In the genomic region with DNA sequence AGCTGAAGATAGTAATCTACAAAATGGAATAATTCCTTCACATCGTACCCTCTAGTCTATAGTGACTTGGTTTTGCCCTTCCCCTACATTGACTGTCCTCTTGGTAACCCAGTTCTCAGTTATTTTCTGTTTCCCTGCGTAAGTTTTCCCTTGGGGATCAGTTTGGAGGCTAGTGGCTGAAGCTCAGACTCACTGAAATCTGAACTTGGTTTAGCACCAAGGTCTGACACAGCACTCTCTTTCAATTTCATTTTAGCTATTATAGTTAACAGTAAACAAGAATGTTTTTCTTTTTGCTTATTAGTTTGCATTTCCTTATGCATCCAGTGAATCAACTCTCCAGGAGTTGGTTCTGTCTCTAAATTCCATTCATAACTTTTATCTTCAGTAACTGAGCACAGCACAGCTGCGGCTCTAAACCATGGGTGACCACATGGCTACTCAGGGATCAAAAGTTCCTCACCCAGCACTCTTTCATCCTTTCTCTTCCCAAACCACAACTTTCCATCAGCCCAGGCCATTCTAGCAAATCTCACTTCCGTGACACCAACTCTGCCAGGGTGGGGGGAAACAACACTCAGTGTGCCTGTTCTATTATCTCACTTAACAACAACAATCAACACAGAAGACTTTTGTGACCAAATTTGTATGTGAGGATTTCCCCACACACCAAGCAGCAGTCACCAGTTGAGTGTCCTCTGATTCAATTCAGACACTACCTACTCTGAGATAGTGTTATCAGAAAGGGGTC, we compare ENCODE assay signal across 11 cellular contexts. TPM values are rescaled to one million over a fixed set of nuclear protein-coding genes. Genes with fewer than 3 reads are reported as not detected.
A peak's percentile ranks its signal among the peaks of the same experiment; 100 is the strongest.
DNase-seq lines count a peak whose midpoint lies in the region; ATAC-seq and TF ChIP-seq lines count a peak whose summit lies in the region.
"Had no signal": no experiment of that assay in that cellular context is flagged by ENCODE, and none has a peak within 500 bp of the region (broad histone marks: within the 10 kb centered on the region; RNA-seq: fewer than 3 reads in every experiment).

No MANE protein-coding gene starts in this region.

- no peaks in the 10 kb centered on the region for H3K36me3 Mint-ChIP-seq in activated CD4-positive, alpha-beta T cell treated with anti-CD3 and anti-CD28 coated beads for 36 hours (ENCODE audit: low read depth)

- CTCF ChIA-PET in activated CD4-positive, alpha-beta T cell treated with anti-CD3 and anti-CD28 coated beads for 36 hours (lab: Charles Lee): interaction anchor here (0.6 to 1.1 kb wide), 3 partner anchors 17 to 102 kb away, joined by 3 read pairs; a partner anchor contains a TSS

- intact Hi-C loops in activated CD4-positive, alpha-beta T cell treated with anti-CD3 and anti-CD28 coated beads for 36 hours (cut with DNase I, micrococcal nuclease): no loop called here

- H3K27me3 Mint-ChIP-seq in activated CD4-positive, alpha-beta T cell treated with anti-CD3 and anti-CD28 coated beads for 36 hours: peaks cover 2% of the 10 kb centered on the region

- TF ChIP-seq CTCF in choroid plexus epithelial cell (conservative IDR thresholded peaks at IDR 0.05; ENCODE audit: low read depth, low read length): no peak

- H3K9me3 Mint-ChIP-seq in activated CD4-positive, alpha-beta T cell treated with anti-CD3 and anti-CD28 coated beads for 36 hours (ENCODE audit: low read depth): no peaks in the 10 kb centered on the region

- H3K4me3 ChIP-seq in choroid plexus epithelial cell (ENCODE audit: low read depth, low read length): no peak overlapping the region
- H3K4me3 ChIP-seq: gastrocnemius medialis had no signal

- H3K4me3 Mint-ChIP-seq in activated CD4-positive, alpha-beta T cell treated with anti-CD3 and anti-CD28 coated beads for 36 hours: no peak overlapping the region

- POLR2A ChIA-PET in activated CD4-positive, alpha-beta T cell treated with anti-CD3 and anti-CD28 coated beads for 36 hours (lab: Charles Lee): interaction anchor here (0.9 kb wide), 1 partner anchor 83 kb away, joined by 4 read pairs; a partner anchor contains a TSS

- peak overlapping the region; percentile 61 for H3K27ac Mint-ChIP-seq in activated CD4-positive, alpha-beta T cell treated with anti-CD3 and anti-CD28 coated beads for 36 hours

- DNase-seq in activated CD4-positive, alpha-beta T cell treated with anti-CD3 and anti-CD28 coated beads for 36 hours: peak; percentile 24
- no peak for DNase-seq in activated CD4-positive, alpha-beta T cell treated with anti-CD3 and anti-CD28 coated beads for 1 hour
- DNase-seq in choroid plexus epithelial cell (ENCODE audit: low read depth) (peak; percentile 88), renal cortical epithelial cell (ENCODE audit: low read depth) (peak; percentile 42), NCI-H510A treated with DMSO at 0.1 percent for 48 hours (lab: John Stamatoyannopoulos, UW) (no peak), SIG-M5 (lab: John Stamatoyannopoulos, UW) (no peak)
- DNase-seq: ACHN, gastrocnemius medialis had no signal

- peaks cover 14% of the 10 kb centered on the region for H3K4me1 Mint-ChIP-seq in activated CD4-positive, alpha-beta T cell treated with anti-CD3 and anti-CD28 coated beads for 36 hours

- ATAC-seq in activated CD4-positive, alpha-beta T cell treated with anti-CD3 and anti-CD28 coated beads for 36 hours: peak; percentile 81
- ATAC-seq in HG03064 (IDR thresholded peaks at IDR 0.05; ENCODE audit: low read depth, unreplicated experiment) (peak; percentile 63), GM19023 (IDR thresholded peaks at IDR 0.05; ENCODE audit: unreplicated experiment) (no peak)

RNA-seq across cellular contexts. Expression of a gene that starts 17.6 kb away (rescaled TPM):
- total RNA-seq in activated CD4-positive, alpha-beta T cell treated with anti-CD3 and anti-CD28 coated beads for 36 hours: 10 to 100 TPM; 41.8 to 62.5 TPM
- total RNA-seq in renal cortical epithelial cell: 20.9 and 63.6 TPM in 2 replicates

RNA-seq across cellular contexts. Expression of a gene that starts 36.2 kb away (rescaled TPM):
- 1 to 10 TPM; 7.4 to 8.1 TPM for total RNA-seq in activated CD4-positive, alpha-beta T cell treated with anti-CD3 and anti-CD28 coated beads for 36 hours
- total RNA-seq in renal cortical epithelial cell: 12.0 and 14.8 TPM in 2 replicates

RNA-seq across cellular contexts. Expression of a gene that starts 54.6 kb away (rescaled TPM):
- under 1 TPM in 1 of 2 experiments, not detected in 1; 0.11 TPM for total RNA-seq in activated CD4-positive, alpha-beta T cell treated with anti-CD3 and anti-CD28 coated beads for 36 hours
- 0.10 TPM in 1 of 2 replicates, not detected in the other for total RNA-seq in renal cortical epithelial cell
- total RNA-seq: HT1080 had no signal

Comparison
In these comparisons a context has a peak if more than half of its experiments do, and no peak if none do; other contexts are left out.
1. DNase-seq: peak in activated CD4-positive, alpha-beta T cell treated with anti-CD3 and anti-CD28 coated beads for 36 hours (single experiment), choroid plexus epithelial cell (single experiment) and renal cortical epithelial cell (single experiment); none in activated CD4-positive, alpha-beta T cell treated with anti-CD3 and anti-CD28 coated beads for 1 hour (single experiment), NCI-H510A treated with DMSO at 0.1 percent for 48 hours (single experiment) and SIG-M5 (single experiment).